ENCODE assay signal across 8 cellular contexts in genomic region chr5:55159763-55160492, GRCh38. TPM values are rescaled to one million over a fixed set of nuclear protein-coding genes. Genes with fewer than 3 reads are reported as not detected.
DNase-seq lines count a peak whose midpoint lies in the region; FAIRE-seq and TF ChIP-seq lines count a peak whose summit lies in the region.

TSS of gene GPX8 (plus strand) at chr5:55160171. CDS start at chr5:55160193, 22 bp downstream.

- H3K9me3 Mint-ChIP-seq in activated T-helper 2 cell treated with anti-CD3 and anti-CD28 coated beads, Interferon-gamma antibody, Interleukin-2, Interleukin-4, amounts not matched to agents 10 μg/mL and 5 μg/mL and 100 μg/mL, durations not matched to agents 14 hours and 24 hours and 36 hours: no peaks in the 10 kb centered on the region

- peaks cover 56% of the 10 kb centered on the region for H3K27me3 Mint-ChIP-seq in activated T-helper 2 cell treated with anti-CD3 and anti-CD28 coated beads, Interferon-gamma antibody, Interleukin-2, Interleukin-4, amounts not matched to agents 10 μg/mL and 5 μg/mL and 100 μg/mL, durations not matched to agents 14 hours and 24 hours and 36 hours (ENCODE audit: low read depth)

- H3K27ac ChIP-seq in skeletal muscle tissue (ENCODE audit: low read depth, low read length): no peak within 1 kb of the TSS

- no peaks in the 10 kb centered on the region for H3K4me1 ChIP-seq in skeletal muscle tissue (ENCODE audit: control insufficient read depth in 3 of 3, insufficient read depth in 3 of 3, low read length in 3 of 3)

- H3K27me3 ChIP-seq in skeletal muscle tissue (ENCODE audit: control insufficient read depth in 3 of 3, insufficient read depth in 3 of 3, low read length in 3 of 3): peaks cover 5 to 21% (median 8%) of the 10 kb centered on the region in 3 donors

- H3K36me3 ChIP-seq in skeletal muscle tissue (ENCODE audit: control insufficient read depth in 3 of 3, insufficient read depth in 3 of 3, low read length in 3 of 3): no peaks in the 10 kb centered on the region

- intact Hi-C loops in activated T-helper 2 cell treated with anti-CD3 and anti-CD28 coated beads, Interferon-gamma antibody, Interleukin-2, Interleukin-4, amounts not matched to agents 10 μg/mL and 5 μg/mL and 100 μg/mL, durations not matched to agents 14 hours and 24 hours and 36 hours (cut with micrococcal nuclease): loop anchor here (1.0 kb wide), 2 partner anchors 254 to 643 kb away; partner anchors contain the start of gene SNX18

- TF ChIP-seq CTCF in GM10266 (IDR thresholded peaks at IDR 0.05; ENCODE audit: control insufficient read depth, insufficient read depth, low read depth, missing control alignments): peak; percentile 29

- H3K4me3 Mint-ChIP-seq in activated T-helper 2 cell treated with anti-CD3 and anti-CD28 coated beads, Interferon-gamma antibody, Interleukin-2, Interleukin-4, amounts not matched to agents 10 μg/mL and 5 μg/mL and 100 μg/mL, durations not matched to agents 14 hours and 24 hours and 36 hours (ENCODE audit: low read depth): no peak within 1 kb of the TSS

- peaks cover 5% of the 10 kb centered on the region for H3K4me1 Mint-ChIP-seq in activated T-helper 2 cell treated with anti-CD3 and anti-CD28 coated beads, Interferon-gamma antibody, Interleukin-2, Interleukin-4, amounts not matched to agents 10 μg/mL and 5 μg/mL and 100 μg/mL, durations not matched to agents 14 hours and 24 hours and 36 hours (ENCODE audit: low read depth)

- H3K27ac Mint-ChIP-seq in activated T-helper 2 cell treated with anti-CD3 and anti-CD28 coated beads, Interferon-gamma antibody, Interleukin-2, Interleukin-4, amounts not matched to agents 10 μg/mL and 5 μg/mL and 100 μg/mL, durations not matched to agents 14 hours and 24 hours and 36 hours: no peak within 1 kb of the TSS

- peak within 1 kb of the TSS in 2 of 3 donors; percentile 24 to 34 for H3K9ac ChIP-seq in skeletal muscle tissue (ENCODE audit: low read depth in 1 of 3, low read length in 3 of 3)

- DNase-seq in GM10266 (ENCODE audit: extremely low spot score) (no peak), NCI-H524 treated with DMSO at 0.1 percent for 48 hours (lab: John Stamatoyannopoulos, UW) (peak; percentile 59), T47D (ENCODE audit: low read depth in 1 of 2, low spot score in 1 of 2) (peak; percentile 43 to 88), inferior parietal cortex (ENCODE audit: extremely low spot score) (peak; percentile 57)
- DNase-seq in activated T-helper 2 cell treated with anti-CD3 and anti-CD28 coated beads, Interferon-gamma antibody, Interleukin-2, Interleukin-4, amounts not matched to agents 10 μg/mL and 5 μg/mL and 100 μg/mL, durations not matched to agents 14 hours and 24 hours and 36 hours (ENCODE audit: low spot score): no peak
- no peak for DNase-seq in activated CD8-positive, alpha-beta memory T cell treated with anti-CD3 and anti-CD28 coated beads, Interleukin-2, amount 50 U/mL, for 4 hours

- H3K36me3 Mint-ChIP-seq in activated T-helper 2 cell treated with anti-CD3 and anti-CD28 coated beads, Interferon-gamma antibody, Interleukin-2, Interleukin-4, amounts not matched to agents 10 μg/mL and 5 μg/mL and 100 μg/mL, durations not matched to agents 14 hours and 24 hours and 36 hours (ENCODE audit: low read depth): no peaks in the 10 kb centered on the region

- FAIRE-seq in A204.1 (lab: Jason Lieb, UNC): peak; percentile 96

- no peaks in the 10 kb centered on the region for H3K9me3 ChIP-seq in skeletal muscle tissue (ENCODE audit: control insufficient read depth in 3 of 3, low read length in 3 of 3)

- in situ Hi-C loops in T47D (cut with HindIII; ENCODE audit: low pct_unique_long_range_greater_than_20kb, low sequenced_read_pairs): no loop called here

- H3K4me3 ChIP-seq in skeletal muscle tissue (ENCODE audit: low read length in 3 of 3): peak within 1 kb of the TSS; percentile 42 to 83 (median 47)

RNA-seq across cellular contexts. Expression of gene GPX8, which starts in this region (rescaled TPM):
- total RNA-seq in skeletal muscle tissue: 23.5 TPM
- not detected in 2 replicates for total RNA-seq in activated T-helper 2 cell treated with anti-CD3 and anti-CD28 coated beads, Interferon-gamma antibody, Interleukin-2, Interleukin-4, amounts not matched to agents 10 μg/mL and 5 μg/mL and 100 μg/mL, durations not matched to agents 14 hours and 24 hours and 36 hours

Comparison
In these comparisons a context has a peak if more than half of its experiments do, and no peak if none do; other contexts are left out.
1. RNA of gene GPX8 (total RNA-seq): 23.5 TPM in skeletal muscle tissue (single experiment); not detected in activated T-helper 2 cell treated with anti-CD3 and anti-CD28 coated beads, Interferon-gamma antibody, Interleukin-2, Interleukin-4, amounts not matched to agents 10 μg/mL and 5 μg/mL and 100 μg/mL, durations not matched to agents 14 hours and 24 hours and 36 hours; every median in the first group is over 10 times any median in the second.
2. DNase-seq: peak in NCI-H524 treated with DMSO at 0.1 percent for 48 hours (single experiment), T47D (2 of 2) and inferior parietal cortex (single experiment); none in GM10266 (single experiment), activated T-helper 2 cell treated with anti-CD3 and anti-CD28 coated beads, Interferon-gamma antibody, Interleukin-2, Interleukin-4, amounts not matched to agents 10 μg/mL and 5 μg/mL and 100 μg/mL, durations not matched to agents 14 hours and 24 hours and 36 hours (single experiment) and activated CD8-positive, alpha-beta memory T cell treated with anti-CD3 and anti-CD28 coated beads, Interleukin-2, amount 50 U/mL, for 4 hours (single experiment).